In the genomic region with DNA sequence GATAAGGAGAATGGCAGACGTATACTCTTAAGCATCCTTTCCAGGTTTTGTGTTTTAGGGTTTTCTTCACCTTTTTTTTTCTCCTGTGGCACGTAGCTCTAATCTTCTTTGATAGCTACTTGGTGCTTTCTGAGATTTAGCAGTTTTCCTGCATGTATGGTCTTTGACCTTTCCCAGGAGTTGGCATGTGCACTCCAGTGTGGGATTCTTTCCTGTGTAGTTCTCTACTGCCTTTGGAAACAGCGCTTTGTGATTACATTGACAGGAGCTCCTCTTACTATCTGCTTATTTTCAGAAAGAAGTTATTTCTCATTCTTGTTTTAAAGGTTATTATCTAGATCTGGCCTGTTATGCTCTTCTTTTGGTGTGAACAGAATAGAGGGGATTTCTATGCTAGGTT, we compare ENCODE assay signal across 13 cellular contexts.
DNase-seq lines count a peak whose midpoint lies in the region; ATAC-seq and TF ChIP-seq lines count a peak whose summit lies in the region.
"Had no signal": no experiment of that assay in that cellular context is flagged by ENCODE, and none has a peak within 500 bp of the region (broad histone marks: within the 10 kb centered on the region; RNA-seq: fewer than 3 reads in every experiment).

No MANE protein-coding gene starts in this region.

- no peak for TF ChIP-seq POLR2A in gastrocnemius medialis (IDR thresholded peaks at IDR 0.05)

- DNase-seq in DMS53 (lab: John Stamatoyannopoulos, UW) (peak; percentile 22), DMS53 treated with DMSO at 0.1 percent for 48 hours (lab: John Stamatoyannopoulos, UW; ENCODE audit: unreplicated experiment) (no peak), left lung (no peak), gastrocnemius medialis (no peak), NCI-H2029 treated with DMSO at 0.1 percent for 48 hours (lab: John Stamatoyannopoulos, UW) (no peak), omental fat pad (ENCODE audit: low spot score) (no peak), NCI-H1436 (lab: John Stamatoyannopoulos, UW) (no peak)
- DNase-seq: 8988T, C1 segment of cervical spinal cord, MV-4-11, SK-N-SH had no signal

- no peaks in the 10 kb centered on the region for H3K27me3 ChIP-seq in left lung
- no peaks in the 10 kb centered on the region for H3K27me3 ChIP-seq in gastrocnemius medialis

- H3K4me1 ChIP-seq in left lung: peaks cover 5 to 14% of the 10 kb centered on the region in 2 donors
- H3K4me1 ChIP-seq in gastrocnemius medialis: peaks cover 35 to 53% of the 10 kb centered on the region in 2 donors

- H3K9me3 ChIP-seq in left lung (peaks cover 0 to 21% of the 10 kb centered on the region in 2 donors), gastrocnemius medialis (peaks cover 0 to 10% (median 0%) of the 10 kb centered on the region in 3 donors)
- H3K9me3 ChIP-seq: HAP-1, SK-N-SH had no signal

- H3K27ac ChIP-seq in VCaP: peak overlapping the region; percentile 72; the same call in 1 of the 2 replicates
- no peak overlapping the region for H3K27ac ChIP-seq in left lung
- H3K27ac ChIP-seq in gastrocnemius medialis: peak overlapping the region; percentile 38 to 79 (median 58)

- in situ Hi-C loops in gastrocnemius medialis (cut with MboI; ENCODE audit: low sequenced_read_pairs in 4 of 4): no loop called here

- intact Hi-C loops in left lung (cut with DNase I) (no loop called here), gastrocnemius medialis (cut with DNase I; ENCODE audit: low total_unique reads) (no loop called here)

- no peak for TF ChIP-seq CTCF in VCaP (conservative IDR thresholded peaks at IDR 0.05)
- no peak for TF ChIP-seq CTCF in left lung (IDR thresholded peaks at IDR 0.05)
- no peak for TF ChIP-seq CTCF in gastrocnemius medialis (IDR thresholded peaks at IDR 0.05 in 4 of 5, conservative IDR thresholded peaks at IDR 0.05 in 1 of 5)
- no peak for TF ChIP-seq CTCF in omental fat pad (IDR thresholded peaks at IDR 0.05)

- ATAC-seq in left lung (peak; percentile 23), gastrocnemius medialis (no peak), omental fat pad (ENCODE audit: low FRiP score) (no peak)

- H3K4me3 ChIP-seq in left lung (no peak overlapping the region), gastrocnemius medialis (no peak overlapping the region)
- H3K4me3 ChIP-seq: HAP-1 had no signal

- no peaks in the 10 kb centered on the region for H3K36me3 ChIP-seq in left lung
- H3K36me3 ChIP-seq in gastrocnemius medialis: no peaks in the 10 kb centered on the region
- H3K36me3 ChIP-seq: HAP-1 had no signal

Comparison
In these comparisons a context has a peak if more than half of its experiments do, and no peak if none do; other contexts are left out.
1. H3K27ac ChIP-seq: peak in VCaP (single experiment) and gastrocnemius medialis (4 of 4); none in left lung (0 of 2).